20 cellular contexts compared by ENCODE assay signal in genomic region chr12:105014603-105015002, GRCh38. TPM values are rescaled to one million over a fixed set of nuclear protein-coding genes. Genes with fewer than 3 reads are reported as not detected.
DNase-seq lines count a peak whose midpoint lies in the region; ATAC-seq, FAIRE-seq and TF ChIP-seq lines count a peak whose summit lies in the region.
"Had no signal": no experiment of that assay in that cellular context is flagged by ENCODE, and none has a peak within 500 bp of the region (broad histone marks: within the 10 kb centered on the region; RNA-seq: fewer than 3 reads in every experiment).

No MANE protein-coding gene starts in this region.

- H4K20me1 ChIP-seq in HepG2 (ENCODE audit: insufficient read depth, low read length) = no peaks in the 10 kb centered on the region
- H4K20me1 ChIP-seq in neural cell (ENCODE audit: insufficient read depth) = no peaks in the 10 kb centered on the region
- H4K20me1 ChIP-seq: BLaER1 treated with 17β-estradiol and CSF1 and Interleukin-3, amounts not matched to agents 10 nM and 100 nM had no signal

- no TSS peak for BruUV-seq in HepG2 (replicated peaks; lab: Mats Ljungman, UMichigan)

- TF ChIP-seq CTCF in liver (IDR thresholded peaks at IDR 0.05; ENCODE audit: low read depth, low read length, missing input control) (no peak), HepG2 (CRISPR knock-in tag; IDR thresholded peaks at IDR 0.05) (no peak), neural cell (IDR thresholded peaks at IDR 0.05; ENCODE audit: poor library complexity, severe bottlenecking) (no peak), uterus (IDR thresholded peaks at IDR 0.05) (no peak)

- ATAC-seq in HepG2 (no peak), left lobe of liver (peak; percentile 95), GM21381 (IDR thresholded peaks at IDR 0.05; ENCODE audit: unreplicated experiment) (no peak)
- ATAC-seq: GM12878 had no signal

- POLR2A ChIA-PET in HepG2 (lab: Yijun Ruan, JAX) = no interaction called here

- H3K4me1 ChIP-seq in liver (ENCODE audit: control insufficient read depth in 4 of 4, insufficient read depth in 4 of 4, low read length in 3 of 4) (peaks cover 0 to 19% (median 1%) of the 10 kb centered on the region in 4 donors), HepG2 (ENCODE audit: insufficient read depth, low read length) (peaks cover 6% of the 10 kb centered on the region; the same call in 1 of the 2 replicates), uterus (no peaks in the 10 kb centered on the region)
- H3K4me1 ChIP-seq: BE2C; BLaER1 treated with 17β-estradiol and CSF1 and Interleukin-3, amounts not matched to agents 10 nM and 100 nM had no signal

- H3K79me2 ChIP-seq in HepG2 (ENCODE audit: insufficient read depth, low read length) (no peaks in the 10 kb centered on the region), neural cell (replicated peaks; ENCODE audit: insufficient read depth, low read length) (no peaks in the 10 kb centered on the region)

- no peaks in the 10 kb centered on the region for H3K9me2 ChIP-seq in neural cell (ENCODE audit: insufficient read depth, low read length)

- intact Hi-C loops in HepG2 (cut with micrococcal nuclease; ENCODE audit: unreplicated experiment) (no loop called here), uterus (cut with DNase I; ENCODE audit: low total_unique reads) (no loop called here)

- H2AFZ ChIP-seq in HepG2 (ENCODE audit: low read length) = no peak overlapping the region
- no peak overlapping the region for H2AFZ ChIP-seq in neural cell (ENCODE audit: low read depth, low read length)

- no peak for FAIRE-seq in HepG2 (lab: Jason Lieb, UNC)
- FAIRE-seq: A204.1, D721Med, GM12878 had no signal

- H3K36me3 ChIP-seq in liver (ENCODE audit: control insufficient read depth in 4 of 4, insufficient read depth in 3 of 4, low read depth in 1 of 4, low read length in 3 of 4) (peaks cover 0 to 8% (median 2%) of the 10 kb centered on the region in 4 donors), HepG2 (replicated peaks in 1 of 2; ENCODE audit: control insufficient read depth in 1 of 2, insufficient read depth in 2 of 2, low read length in 2 of 2) (peaks cover 0 to 7% of the 10 kb centered on the region in 2 experiments; a peak in 2 of 5 replicates), neural cell (ENCODE audit: insufficient read depth, low read length) (no peaks in the 10 kb centered on the region), uterus (no peaks in the 10 kb centered on the region)

- DNase-seq in HepG2 (ENCODE audit: low spot score) = no peak
- no peak for DNase-seq in left lobe of liver (ENCODE audit: low spot score)
- no peak for DNase-seq in uterus
- DNase-seq in anterior cingulate cortex (lab: John Stamatoyannopoulos, UW) = no peak
- DNase-seq: BE2C; CD4-positive, alpha-beta T cell; CD8-positive, alpha-beta memory T cell; DMS 273 treated with DMSO at 0.1 percent for 48 hours; DMS79; GDM1; GOT3 had no signal

- WGBS in liver = 58% methylated on average over 2 of the region's 2 CpGs
- 86% methylated on average over 2 of the region's 2 CpGs for WGBS in HepG2 (ENCODE audit: low lambda C conversion rate)

- H3K4me3 ChIP-seq in liver (ENCODE audit: low read depth in 1 of 3, low read length in 3 of 3) = no peak overlapping the region
- no peak overlapping the region for H3K4me3 ChIP-seq in HepG2 (replicated peaks in 1 of 3; ENCODE audit: insufficient read depth in 1 of 3, low read depth in 2 of 3, low read length in 3 of 3)
- H3K4me3 ChIP-seq in neural cell (ENCODE audit: low read length) = no peak overlapping the region
- no peak overlapping the region for H3K4me3 ChIP-seq in uterus
- H3K4me3 ChIP-seq: BLaER1 treated with 17β-estradiol and CSF1 and Interleukin-3, amounts not matched to agents 10 nM and 100 nM; GM12878; HAP-1 had no signal

- peak; percentile 39 to 52 for TF ChIP-seq RAD21 in liver (IDR thresholded peaks at IDR 0.05)
- no peak for TF ChIP-seq RAD21 in HepG2 (CRISPR knock-in tag; IDR thresholded peaks at IDR 0.05)
- TF ChIP-seq RAD21 in neural cell (conservative IDR thresholded peaks at IDR 0.05) = no peak

- H3K9me3 ChIP-seq in liver (ENCODE audit: control insufficient read depth in 4 of 4, low read length in 3 of 4) (no peaks in the 10 kb centered on the region), HepG2 (ENCODE audit: low read length) (no peaks in the 10 kb centered on the region), neural cell (ENCODE audit: low read length) (no peaks in the 10 kb centered on the region), uterus (no peaks in the 10 kb centered on the region)
- H3K9me3 ChIP-seq: BE2C, HAP-1 had no signal

- TF ChIP-seq POLR2A in HepG2 (IDR thresholded peaks at IDR 0.05; ENCODE audit: insufficient read depth in 1 of 2, low read depth in 2 of 2, low read length in 2 of 2) (no peak), uterus (IDR thresholded peaks at IDR 0.05) (no peak)

- in situ Hi-C loops in HepG2 (cut with HindIII; ENCODE audit: extremely low pct_ligation_motif_present, low pct_unique_long_range_greater_than_20kb) = no loop called here

- no peaks in the 10 kb centered on the region for H3K27me3 ChIP-seq in liver (ENCODE audit: control insufficient read depth in 4 of 4, insufficient read depth in 4 of 4, low read length in 3 of 4)
- no peaks in the 10 kb centered on the region for H3K27me3 ChIP-seq in HepG2 (ENCODE audit: control insufficient read depth in 1 of 2, insufficient read depth in 2 of 2, low read length in 2 of 2)
- H3K27me3 ChIP-seq in neural cell (ENCODE audit: insufficient read depth, low read depth, low read length) = no peaks in the 10 kb centered on the region
- no peaks in the 10 kb centered on the region for H3K27me3 ChIP-seq in uterus
- H3K27me3 ChIP-seq: BE2C; BLaER1 treated with 17β-estradiol and CSF1 and Interleukin-3, amounts not matched to agents 10 nM and 100 nM had no signal

- H3F3A ChIP-seq in neural cell (ENCODE audit: insufficient read depth, low read length, poor library complexity, severe bottlenecking) = no peaks in the 10 kb centered on the region

- no peak overlapping the region for H3K4me2 ChIP-seq in HepG2 (ENCODE audit: low read depth, low read length)
- H3K4me2 ChIP-seq in neural cell (ENCODE audit: low read length) = no peak overlapping the region
- H3K4me2 ChIP-seq: BLaER1 treated with 17β-estradiol and CSF1 and Interleukin-3, amounts not matched to agents 10 nM and 100 nM had no signal

- H3K9ac ChIP-seq in liver (ENCODE audit: low read depth in 1 of 2, low read length in 2 of 2) (no peak overlapping the region), HepG2 (ENCODE audit: insufficient read depth, low read depth, low read length) (no peak overlapping the region), neural cell (ENCODE audit: low read length) (no peak overlapping the region)
- H3K9ac ChIP-seq: BLaER1 treated with 17β-estradiol and CSF1 and Interleukin-3, amounts not matched to agents 10 nM and 100 nM had no signal

- H3K27ac ChIP-seq in liver (ENCODE audit: low read depth in 1 of 2, low read length in 2 of 2) (peak overlapping the region; percentile 44 to 55), HepG2 (ENCODE audit: extremely low read length, insufficient read depth, low read length) (no peak overlapping the region), neural cell (ENCODE audit: low read length) (peak overlapping the region; percentile 52), uterus (no peak overlapping the region)
- H3K27ac ChIP-seq: 22Rv1; BLaER1 treated with 17β-estradiol and CSF1 and Interleukin-3, amounts not matched to agents 10 nM and 100 nM had no signal

- TF ChIP-seq EP300 in HepG2 (IDR thresholded peaks at IDR 0.05; ENCODE audit: low read depth in 2 of 2, low read length in 2 of 2) (no peak), HepG2 (CRISPR knock-in tag; IDR thresholded peaks at IDR 0.05; ENCODE audit: borderline replicate concordance) (no peak), neural cell (conservative IDR thresholded peaks at IDR 0.05; ENCODE audit: poor library complexity, severe bottlenecking) (no peak)

- CTCF ChIA-PET in HepG2 (lab: Yijun Ruan, JAX; ENCODE audit: low intra/inter-chr PET ratio, low total read pairs) = no interaction called here

RNA-seq across cellular contexts. Expression of gene NOPCHAP1, which starts 28.5 kb away (rescaled TPM):
- total RNA-seq in liver = 1 to 10 TPM; 2.1 to 3.6 TPM
- 10 to 100 TPM in 1 of 2 donors, 1 to 10 TPM in 1; 3.4 to 18.6 TPM for polyA plus RNA-seq in liver
- 38.1 and 51.5 TPM in 2 replicates for total RNA-seq in HepG2 (2016; rRNA removed; fragmentation: Illumina TruSeq; extraction: Trizol)
- total RNA-seq in HepG2 (2016; cell fraction: cytosol; rRNA removed; fragmentation: Illumina TruSeq; extraction: Trizol; ENCODE audit: low read depth) = 18.0 and 20.8 TPM in 2 replicates
- total RNA-seq in HepG2 (2016; cell fraction: insoluble cytoplasmic fraction; rRNA removed; fragmentation: Illumina TruSeq; extraction: Trizol) = 36.7 and 52.0 TPM in 2 replicates
- total RNA-seq in HepG2 (2016; cell fraction: membrane; rRNA removed; fragmentation: Illumina TruSeq; extraction: Trizol) = 20.7 and 21.6 TPM in 2 replicates
- total RNA-seq in HepG2 (2016; cell fraction: nucleus; rRNA removed; fragmentation: Illumina TruSeq; extraction: Trizol) = 13.0 and 14.4 TPM in 2 replicates
- polyA plus RNA-seq in HepG2 (2011; rRNA removed) = 4.5 and 5.7 TPM in 2 replicates
- 5.2 and 5.8 TPM in 2 replicates for polyA plus RNA-seq in HepG2 (2011; cell fraction: cytosol; rRNA removed)
- polyA plus RNA-seq in HepG2 (2011; cell fraction: nucleus; rRNA removed) = 2.0 and 2.5 TPM in 2 replicates
- 8.4 and 15.0 TPM in 2 replicates for polyA plus RNA-seq in HepG2 (2012)
- polyA plus RNA-seq in HepG2 (2016; cell fraction: cytosol; fragmentation: Illumina TruSeq; extraction: Trizol; ENCODE audit: low read depth) = 13.1 and 13.3 TPM in 2 replicates
- 30.0 and 32.6 TPM in 2 replicates for polyA plus RNA-seq in HepG2 (2016; cell fraction: insoluble cytoplasmic fraction; fragmentation: Illumina TruSeq; extraction: Trizol; ENCODE audit: low read depth)
- polyA plus RNA-seq in HepG2 (2016; cell fraction: membrane; fragmentation: Illumina TruSeq; extraction: Trizol; ENCODE audit: low read depth) = 12.7 and 13.5 TPM in 2 replicates
- 12.6 and 19.4 TPM in 2 replicates for polyA plus RNA-seq in HepG2 (2016; cell fraction: nucleus; fragmentation: Illumina TruSeq; extraction: Trizol; ENCODE audit: insufficient read depth, low read depth)
- 3.9 and 12.6 TPM in 2 replicates for polyA minus RNA-seq in HepG2 (2011; rRNA and poly(A)+ RNA removed; ENCODE audit: low replicate concordance)
- polyA minus RNA-seq in HepG2 (2011; cell fraction: cytosol; rRNA and poly(A)+ RNA removed) = 2.9 and 5.5 TPM in 2 replicates
- 6.6 and 7.3 TPM in 2 replicates for polyA minus RNA-seq in HepG2 (2011; cell fraction: nucleus; rRNA and poly(A)+ RNA removed)
- 5.9 TPM for total RNA-seq in left lobe of liver
- 10.0 and 12.0 TPM in 2 replicates for polyA plus RNA-seq in neural cell
- polyA minus RNA-seq in neural cell = 23.1 and 28.6 TPM in 2 replicates
- 10 to 100 TPM in 3 of 4 donors, 1 to 10 TPM in 1; 8.6 to 29.4 (median 14.5) TPM for total RNA-seq in uterus

RNA-seq across cellular contexts. Expression of gene SLC41A2, which starts 56.5 kb away (rescaled TPM):
- total RNA-seq in liver (100 to 1,000 TPM in 1 of 2 donors, 1 to 10 TPM in 1; 7.7 to 235 TPM), HepG2 (2016; rRNA removed; fragmentation: Illumina TruSeq; extraction: Trizol) (12.8 and 14.7 TPM in 2 replicates), left lobe of liver (93.1 TPM), uterus (10 to 100 TPM; 10.3 to 52.6 (median 23.9) TPM)
- polyA plus RNA-seq in liver (10 to 100 TPM; 24.7 to 25.7 TPM), HepG2 (2011; rRNA removed) (1.8 and 2.3 TPM in 2 replicates), neural cell (21.4 and 26.1 TPM in 2 replicates)
- total RNA-seq in HepG2 (2016; cell fraction: cytosol; rRNA removed; fragmentation: Illumina TruSeq; extraction: Trizol; ENCODE audit: low read depth) = 31.7 and 33.7 TPM in 2 replicates
- 11.6 and 15.0 TPM in 2 replicates for total RNA-seq in HepG2 (2016; cell fraction: insoluble cytoplasmic fraction; rRNA removed; fragmentation: Illumina TruSeq; extraction: Trizol)
- total RNA-seq in HepG2 (2016; cell fraction: membrane; rRNA removed; fragmentation: Illumina TruSeq; extraction: Trizol) = 17.1 and 21.1 TPM in 2 replicates
- total RNA-seq in HepG2 (2016; cell fraction: nucleus; rRNA removed; fragmentation: Illumina TruSeq; extraction: Trizol) = 16.4 and 18.7 TPM in 2 replicates
- 1.1 and 1.8 TPM in 2 replicates for polyA plus RNA-seq in HepG2 (2011; cell fraction: cytosol; rRNA removed)
- 0.87 and 1.7 TPM in 2 replicates for polyA plus RNA-seq in HepG2 (2011; cell fraction: nucleus; rRNA removed)
- 2.7 and 3.3 TPM in 2 replicates for polyA plus RNA-seq in HepG2 (2012)
- 1.3 and 2.5 TPM in 2 replicates for polyA plus RNA-seq in HepG2 (2016; cell fraction: cytosol; fragmentation: Illumina TruSeq; extraction: Trizol; ENCODE audit: low read depth)
- polyA plus RNA-seq in HepG2 (2016; cell fraction: insoluble cytoplasmic fraction; fragmentation: Illumina TruSeq; extraction: Trizol; ENCODE audit: low read depth) = 4.1 and 5.4 TPM in 2 replicates
- 3.6 and 4.1 TPM in 2 replicates for polyA plus RNA-seq in HepG2 (2016; cell fraction: membrane; fragmentation: Illumina TruSeq; extraction: Trizol; ENCODE audit: low read depth)
- polyA plus RNA-seq in HepG2 (2016; cell fraction: nucleus; fragmentation: Illumina TruSeq; extraction: Trizol; ENCODE audit: insufficient read depth, low read depth) = 7.4 and 9.8 TPM in 2 replicates
- 4.2 and 6.5 TPM in 2 replicates for polyA minus RNA-seq in HepG2 (2011; rRNA and poly(A)+ RNA removed; ENCODE audit: low replicate concordance)
- 4.3 and 4.8 TPM in 2 replicates for polyA minus RNA-seq in HepG2 (2011; cell fraction: cytosol; rRNA and poly(A)+ RNA removed)
- polyA minus RNA-seq in HepG2 (2011; cell fraction: nucleus; rRNA and poly(A)+ RNA removed) = 8.4 and 10.4 TPM in 2 replicates
- 99.1 and 126 TPM in 2 replicates for polyA minus RNA-seq in neural cell
- polyA plus RNA-seq: CD8-positive, alpha-beta memory T cell had no signal

Comparison
In these comparisons a context has a peak if more than half of its experiments do, and no peak if none do; other contexts are left out.
1. H3K27ac ChIP-seq: peak in liver (2 of 2) and neural cell (single experiment); none in HepG2 (single experiment) and uterus (0 of 2).